Comparison of ENCODE assay signal across 12 cellular contexts in genomic region chr11:20249313-20249873, GRCh38.
"Had no signal": no experiment of that assay in that cellular context is flagged by ENCODE, and none has a peak within 500 bp of the region (broad histone marks: within the 10 kb centered on the region; RNA-seq: fewer than 3 reads in every experiment).

No MANE protein-coding gene starts in this region.

- H3K36me3 ChIP-seq: gastrocnemius medialis, heart left ventricle, lower lobe of right lung, suprapubic skin had no signal

- H3K9me3 ChIP-seq: gastrocnemius medialis, heart left ventricle, lower lobe of right lung, psoas muscle, suprapubic skin had no signal

- DNase-seq: activated CD4-positive, alpha-beta memory T cell treated with anti-CD3 and anti-CD28 coated beads for 36 hours; activated CD4-positive, alpha-beta T cell treated with anti-CD3 and anti-CD28 coated beads for 36 hours; activated effector memory CD4-positive, alpha-beta T cell treated with anti-CD3 and anti-CD28 coated beads, Interleukin-2, amount 50 U/mL, for 16 hours; activated T-cell treated with anti-CD3 and anti-CD28 coated beads, Interleukin-2, amount 50 U/mL, for 48 hours; erythroblast; gastrocnemius medialis; heart left ventricle; lower lobe of right lung; psoas muscle had no signal

- H3K4me3 ChIP-seq: gastrocnemius medialis, heart left ventricle, lower lobe of right lung, psoas muscle, suprapubic skin had no signal

- H3K4me1 ChIP-seq: heart left ventricle, lower lobe of right lung, suprapubic skin had no signal

- ATAC-seq: activated CD4-positive, alpha-beta T cell treated with anti-CD3 and anti-CD28 coated beads for 36 hours; activated naive CD4-positive, alpha-beta T cell treated with anti-CD3 and anti-CD28 coated beads, Interleukin-2, amount 50 U/mL, for 72 hours; gastrocnemius medialis; heart left ventricle; lower lobe of right lung; psoas muscle; sciatic nerve had no signal

- H3K27ac ChIP-seq: gastrocnemius medialis, heart left ventricle, lower lobe of right lung, suprapubic skin had no signal
